In genomic region chr19:610801-611505, GRCh38 we compare ENCODE assay signal across 9 cellular contexts. TPM values are rescaled to one million over a fixed set of nuclear protein-coding genes. Genes with fewer than 3 reads are reported as not detected.
DNase-seq lines count a peak whose midpoint lies in the region; ATAC-seq and FAIRE-seq lines count a peak whose summit lies in the region.
"Had no signal": no experiment of that assay in that cellular context is flagged by ENCODE, and none has a peak within 500 bp of the region (broad histone marks: within the 10 kb centered on the region; RNA-seq: fewer than 3 reads in every experiment).

No MANE protein-coding gene starts in this region.

- ATAC-seq in left colon (peak; percentile 31), GM18858 (IDR thresholded peaks at IDR 0.05; ENCODE audit: unreplicated experiment) (no peak), HG02884 (IDR thresholded peaks at IDR 0.05; ENCODE audit: unreplicated experiment) (no peak)

- no peak for DNase-seq in GM18507 (ENCODE audit: extremely low spot score, insufficient read length, low read depth)
- DNase-seq in T follicular helper cell (ENCODE audit: low read depth) = peak; percentile 49
- DNase-seq in amniotic epithelial cell (ENCODE audit: low read depth) = peak; percentile 93
- DNase-seq in left colon = peak in 1 of 2 donors; percentile 51
- peak; percentile 53 to 54 for DNase-seq in stimulated activated CD8-positive, alpha-beta memory T cell treated with anti-CD3 and anti-CD28 coated beads, Interleukin-2, amount 100 ng/mL, for 48 hours (ENCODE audit: low read depth in 2 of 2)
- DNase-seq in putamen (ENCODE audit: low spot score) = no peak

- peak; percentile 80 for FAIRE-seq in GM18507 (lab: Jason Lieb, UNC)

- intact Hi-C loops in left colon (cut with DNase I, micrococcal nuclease) = no loop called here

RNA-seq across cellular contexts. Expression of gene HCN2, which starts 21.3 kb away (rescaled TPM):
- total RNA-seq in left colon = under 1 TPM; 0.15 to 0.39 TPM

RNA-seq across cellular contexts. Expression of gene POLRMT, which starts 22.4 kb away (rescaled TPM):
- total RNA-seq in left colon = 10 to 100 TPM; 52.7 to 64.6 TPM

RNA-seq across cellular contexts. Expression of gene FGF22, which starts 28.7 kb away (rescaled TPM):
- total RNA-seq in left colon = not detected
- total RNA-seq: T-helper 2 cell treated with Interferon-gamma antibody and Interleukin-4, amounts not matched to agents 100 ng/mL and 5 ng/mL, for 36 hours had no signal

RNA-seq across cellular contexts. Expression of gene BSG, which starts 38.6 kb away (rescaled TPM):
- 1,000 to 10,000 TPM in 1 of 2 donors, 100 to 1,000 TPM in 1; 751 to 1,370 TPM for total RNA-seq in left colon

RNA-seq across cellular contexts. Expression of gene RNF126, which starts 52.1 kb away (rescaled TPM):
- total RNA-seq in left colon = 10 to 100 TPM; 60.1 to 73.1 TPM

Comparison
In these comparisons a context has a peak if more than half of its experiments do, and no peak if none do; other contexts are left out.
1. DNase-seq: peak in T follicular helper cell (single experiment), amniotic epithelial cell (single experiment) and stimulated activated CD8-positive, alpha-beta memory T cell treated with anti-CD3 and anti-CD28 coated beads, Interleukin-2, amount 100 ng/mL, for 48 hours (2 of 2); none in GM18507 (single experiment) and putamen (single experiment).